Comparison of ENCODE assay signal across 31 cellular contexts in the genomic region with DNA sequence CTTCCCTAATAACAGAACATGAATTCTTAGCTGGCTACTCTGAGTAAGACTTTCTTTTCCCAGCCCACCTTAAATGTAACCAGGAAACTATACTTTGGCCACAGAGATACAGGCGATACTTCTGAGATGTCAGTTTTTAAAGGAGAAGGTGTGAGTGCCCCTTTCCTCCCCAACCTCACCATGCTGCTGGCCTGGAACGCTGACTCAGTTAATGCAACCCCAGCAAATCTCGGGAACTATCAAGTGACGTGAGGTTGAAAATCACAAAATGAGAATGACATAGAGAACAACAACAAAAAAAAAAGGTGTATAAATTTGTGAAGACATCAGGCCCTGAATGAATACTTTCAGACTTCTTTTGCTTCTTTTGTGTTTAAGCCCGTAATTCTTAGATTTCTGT.
"Had no signal": no experiment of that assay in that cellular context is flagged by ENCODE, and none has a peak within 500 bp of the region (broad histone marks: within the 10 kb centered on the region; RNA-seq: fewer than 3 reads in every experiment).

No MANE protein-coding gene starts in this region.

- ATAC-seq: activated CD4-positive, alpha-beta T cell treated with anti-CD3 and anti-CD28 coated beads for 36 hours; activated CD8-positive, alpha-beta memory T cell treated with anti-CD3 and anti-CD28 coated beads, Interleukin-2, amount 10 ng/mL, durations not matched to agents 7 days and 5 days; activated CD8-positive, alpha-beta T cell treated with anti-CD3 and anti-CD28 coated beads, Interleukin-2, amount 10 ng/mL, durations not matched to agents 7 days and 5 days; activated naive CD8-positive, alpha-beta T cell treated with anti-CD3 and anti-CD28 coated beads, Interleukin-2, amount 50 U/mL, for 24 hours; body of pancreas; gastroesophageal sphincter; heart right ventricle had no signal

- DNase-seq: activated CD4-positive, alpha-beta memory T cell treated with anti-CD3 and anti-CD28 coated beads for 36 hours; activated CD4-positive, alpha-beta T cell treated with anti-CD3 and anti-CD28 coated beads for 36 hours; activated CD4-positive, alpha-beta T cell treated with anti-CD3 and anti-CD28 coated beads, Interleukin-2, amount 10 ng/mL, durations not matched to agents 24 days and 14 days; activated CD4-positive, CD25-positive, alpha-beta regulatory T cell; activated CD4-positive, CD25-positive, alpha-beta regulatory T cell treated with anti-CD3 and anti-CD28 coated beads, Interleukin-2, amount 50 U/mL, for 72 hours; activated CD8-positive, alpha-beta memory T cell treated with anti-CD3 and anti-CD28 coated beads, Interleukin-2, amount 10 ng/mL, durations not matched to agents 7 days and 5 days; activated CD8-positive, alpha-beta memory T cell treated with anti-CD3 and anti-CD28 coated beads, Interleukin-2, amount 50 U/mL, for 4 hours; activated CD8-positive, alpha-beta T cell treated with anti-CD3 and anti-CD28 coated beads, Interleukin-2, amount 10 ng/mL, durations not matched to agents 7 days and 5 days; activated effector memory CD4-positive, alpha-beta T cell treated with anti-CD3 and anti-CD28 coated beads, Interleukin-2, amount 50 U/mL, for 16 hours; activated naive CD4-positive, alpha-beta T cell treated with anti-CD3 and anti-CD28 coated beads for 36 hours; activated naive CD8-positive, alpha-beta T cell treated with anti-CD3 and anti-CD28 coated beads for 36 hours; activated naive CD8-positive, alpha-beta T cell treated with anti-CD3 and anti-CD28 coated beads, Interleukin-2, amount 50 U/mL, for 24 hours; activated T-cell treated with anti-CD3 and anti-CD28 coated beads, Interleukin-2, amount 50 U/mL, for 1 hour; activated T-cell treated with anti-CD3 and anti-CD28 coated beads, Interleukin-2, amount 50 U/mL, for 48 hours; adrenal gland; amygdala; aorta; body of pancreas; caudate nucleus; cortex of kidney; dermis blood vessel endothelial cell; effector CD8-positive, alpha-beta T cell; esophagus squamous epithelium; foreskin melanocyte; heart right ventricle; T-helper 2 cell had no signal

- H3K27me3 ChIP-seq: adrenal gland, body of pancreas, esophagus squamous epithelium, gastroesophageal sphincter, heart right ventricle had no signal

- FAIRE-seq: colon, endometrium, endothelial cell of umbilical vein had no signal

- H3K4me1 ChIP-seq: adrenal gland, body of pancreas, esophagus squamous epithelium, gastroesophageal sphincter had no signal

- H3K4me3 ChIP-seq: adrenal gland, body of pancreas, esophagus squamous epithelium, gastroesophageal sphincter, heart right ventricle had no signal

- H3K9me3 ChIP-seq: adrenal gland, body of pancreas, gastroesophageal sphincter had no signal

- H3K27ac ChIP-seq: adrenal gland, body of pancreas, epithelial cell of prostate, esophagus squamous epithelium, gastroesophageal sphincter, heart right ventricle had no signal
